Comparison of ENCODE assay signal across 1 cellular context in the genomic region with DNA sequence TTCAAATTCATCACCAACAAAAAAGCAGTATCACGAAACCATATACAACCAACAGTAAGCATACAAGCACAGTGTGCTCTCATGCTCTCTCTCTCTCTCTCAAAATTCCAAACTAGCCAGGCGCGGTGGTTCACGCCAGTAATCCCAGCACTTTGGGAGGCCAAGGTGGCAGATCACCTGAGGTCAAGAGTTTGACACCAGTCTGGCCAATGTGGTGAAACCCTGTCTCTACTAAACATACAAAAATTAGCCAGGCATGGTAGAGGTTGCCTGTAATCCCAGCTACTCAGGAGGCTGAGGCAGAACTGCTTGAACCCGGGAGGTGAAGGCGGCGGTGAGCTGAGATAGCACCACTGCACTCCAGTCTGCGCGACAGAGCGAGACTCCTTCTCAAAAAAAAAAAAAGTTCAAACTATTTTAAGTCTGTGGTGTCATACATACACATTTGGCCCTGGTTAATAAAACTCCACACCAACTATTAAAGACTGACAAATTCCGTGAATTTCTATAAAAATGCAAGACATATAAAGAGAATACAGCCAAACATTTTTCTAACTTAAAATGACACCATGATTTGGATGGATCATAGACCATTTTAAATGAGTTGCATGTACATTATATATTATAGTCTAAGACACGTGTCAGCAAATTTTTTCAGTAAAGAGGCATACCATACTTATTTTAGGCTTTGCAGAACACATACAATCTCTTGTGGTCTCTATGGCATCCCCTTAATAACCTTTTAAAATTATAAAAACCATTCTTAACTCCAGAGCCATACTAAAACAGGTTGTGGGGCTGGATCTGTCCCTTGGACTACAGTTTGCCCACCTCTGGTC.
TF ChIP-seq lines count a peak whose summit lies in the region.

No MANE protein-coding gene starts in this region.

TF ChIP-seq in K562, 482 proteins besides CTCF, POLR2A, EP300 and RAD21:
- TF ChIP-seq ETV1 (tag; conservative IDR thresholded peaks at IDR 0.05; ENCODE audit: low read depth) (no peak), PHTF2 (CRISPR knock-in tag; IDR thresholded peaks at IDR 0.05) (no peak), NFATC3 (IDR thresholded peaks at IDR 0.05) (no peak), MAFF (IDR thresholded peaks at IDR 0.05; ENCODE audit: low read length) (peak; percentile 21; the same call in 1 of the 2 replicates), TAF7 (tag; IDR thresholded peaks at IDR 0.05) (no peak), ZEB2 (IDR thresholded peaks at IDR 0.05) (no peak), HEY1 (CRISPR knock-in tag; IDR thresholded peaks at IDR 0.05; ENCODE audit: borderline replicate concordance) (no peak), SMAD2 (IDR thresholded peaks at IDR 0.05; ENCODE audit: low read depth, low read length) (no peak), ZNF316 (IDR thresholded peaks at IDR 0.05) (peak; percentile 76), BMI1 (IDR thresholded peaks at IDR 0.05; ENCODE audit: low read length) (no peak), MAFK (IDR thresholded peaks at IDR 0.05; ENCODE audit: low read length) (0 out of 2 replicates have a peak, but pooled peaks have one; percentile 46), NELFE (IDR thresholded peaks at IDR 0.05; ENCODE audit: insufficient read depth, insufficient read length) (no peak), TRIM24 (IDR thresholded peaks at IDR 0.05) (no peak), C11orf30 (IDR thresholded peaks at IDR 0.05; ENCODE audit: low read depth) (peak; percentile 64; the same call in 1 of the 2 replicates)
- TF ChIP-seq, protein P1, sequence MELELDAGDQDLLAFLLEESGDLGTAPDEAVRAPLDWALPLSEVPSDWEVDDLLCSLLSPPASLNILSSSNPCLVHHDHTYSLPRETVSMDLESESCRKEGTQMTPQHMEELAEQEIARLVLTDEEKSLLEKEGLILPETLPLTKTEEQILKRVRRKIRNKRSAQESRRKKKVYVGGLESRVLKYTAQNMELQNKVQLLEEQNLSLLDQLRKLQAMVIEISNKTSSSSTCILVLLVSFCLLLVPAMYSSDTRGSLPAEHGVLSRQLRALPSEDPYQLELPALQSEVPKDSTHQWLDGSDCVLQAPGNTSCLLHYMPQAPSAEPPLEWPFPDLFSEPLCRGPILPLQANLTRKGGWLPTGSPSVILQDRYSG (tag; conservative IDR thresholded peaks at IDR 0.05; ENCODE audit: low read depth) = no peak
- TF ChIP-seq, protein P2, sequence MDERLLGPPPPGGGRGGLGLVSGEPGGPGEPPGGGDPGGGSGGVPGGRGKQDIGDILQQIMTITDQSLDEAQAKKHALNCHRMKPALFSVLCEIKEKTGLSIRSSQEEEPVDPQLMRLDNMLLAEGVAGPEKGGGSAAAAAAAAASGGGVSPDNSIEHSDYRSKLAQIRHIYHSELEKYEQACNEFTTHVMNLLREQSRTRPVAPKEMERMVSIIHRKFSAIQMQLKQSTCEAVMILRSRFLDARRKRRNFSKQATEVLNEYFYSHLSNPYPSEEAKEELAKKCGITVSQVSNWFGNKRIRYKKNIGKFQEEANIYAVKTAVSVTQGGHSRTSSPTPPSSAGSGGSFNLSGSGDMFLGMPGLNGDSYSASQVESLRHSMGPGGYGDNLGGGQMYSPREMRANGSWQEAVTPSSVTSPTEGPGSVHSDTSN (CRISPR knock-in tag; IDR thresholded peaks at IDR 0.05; ENCODE audit: low read depth) = no peak
- TF ChIP-seq, protein P2 (tag; conservative IDR thresholded peaks at IDR 0.05; ENCODE audit: low read depth) = no peak
- TF ChIP-seq, protein P3, sequence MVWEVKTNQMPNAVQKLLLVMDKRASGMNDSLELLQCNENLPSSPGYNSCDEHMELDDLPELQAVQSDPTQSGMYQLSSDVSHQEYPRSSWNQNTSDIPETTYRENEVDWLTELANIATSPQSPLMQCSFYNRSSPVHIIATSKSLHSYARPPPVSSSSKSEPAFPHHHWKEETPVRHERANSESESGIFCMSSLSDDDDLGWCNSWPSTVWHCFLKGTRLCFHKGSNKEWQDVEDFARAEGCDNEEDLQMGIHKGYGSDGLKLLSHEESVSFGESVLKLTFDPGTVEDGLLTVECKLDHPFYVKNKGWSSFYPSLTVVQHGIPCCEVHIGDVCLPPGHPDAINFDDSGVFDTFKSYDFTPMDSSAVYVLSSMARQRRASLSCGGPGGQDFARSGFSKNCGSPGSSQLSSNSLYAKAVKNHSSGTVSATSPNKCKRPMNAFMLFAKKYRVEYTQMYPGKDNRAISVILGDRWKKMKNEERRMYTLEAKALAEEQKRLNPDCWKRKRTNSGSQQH (CRISPR knock-in tag; IDR thresholded peaks at IDR 0.05) = no peak
- TF ChIP-seq, protein P4, sequence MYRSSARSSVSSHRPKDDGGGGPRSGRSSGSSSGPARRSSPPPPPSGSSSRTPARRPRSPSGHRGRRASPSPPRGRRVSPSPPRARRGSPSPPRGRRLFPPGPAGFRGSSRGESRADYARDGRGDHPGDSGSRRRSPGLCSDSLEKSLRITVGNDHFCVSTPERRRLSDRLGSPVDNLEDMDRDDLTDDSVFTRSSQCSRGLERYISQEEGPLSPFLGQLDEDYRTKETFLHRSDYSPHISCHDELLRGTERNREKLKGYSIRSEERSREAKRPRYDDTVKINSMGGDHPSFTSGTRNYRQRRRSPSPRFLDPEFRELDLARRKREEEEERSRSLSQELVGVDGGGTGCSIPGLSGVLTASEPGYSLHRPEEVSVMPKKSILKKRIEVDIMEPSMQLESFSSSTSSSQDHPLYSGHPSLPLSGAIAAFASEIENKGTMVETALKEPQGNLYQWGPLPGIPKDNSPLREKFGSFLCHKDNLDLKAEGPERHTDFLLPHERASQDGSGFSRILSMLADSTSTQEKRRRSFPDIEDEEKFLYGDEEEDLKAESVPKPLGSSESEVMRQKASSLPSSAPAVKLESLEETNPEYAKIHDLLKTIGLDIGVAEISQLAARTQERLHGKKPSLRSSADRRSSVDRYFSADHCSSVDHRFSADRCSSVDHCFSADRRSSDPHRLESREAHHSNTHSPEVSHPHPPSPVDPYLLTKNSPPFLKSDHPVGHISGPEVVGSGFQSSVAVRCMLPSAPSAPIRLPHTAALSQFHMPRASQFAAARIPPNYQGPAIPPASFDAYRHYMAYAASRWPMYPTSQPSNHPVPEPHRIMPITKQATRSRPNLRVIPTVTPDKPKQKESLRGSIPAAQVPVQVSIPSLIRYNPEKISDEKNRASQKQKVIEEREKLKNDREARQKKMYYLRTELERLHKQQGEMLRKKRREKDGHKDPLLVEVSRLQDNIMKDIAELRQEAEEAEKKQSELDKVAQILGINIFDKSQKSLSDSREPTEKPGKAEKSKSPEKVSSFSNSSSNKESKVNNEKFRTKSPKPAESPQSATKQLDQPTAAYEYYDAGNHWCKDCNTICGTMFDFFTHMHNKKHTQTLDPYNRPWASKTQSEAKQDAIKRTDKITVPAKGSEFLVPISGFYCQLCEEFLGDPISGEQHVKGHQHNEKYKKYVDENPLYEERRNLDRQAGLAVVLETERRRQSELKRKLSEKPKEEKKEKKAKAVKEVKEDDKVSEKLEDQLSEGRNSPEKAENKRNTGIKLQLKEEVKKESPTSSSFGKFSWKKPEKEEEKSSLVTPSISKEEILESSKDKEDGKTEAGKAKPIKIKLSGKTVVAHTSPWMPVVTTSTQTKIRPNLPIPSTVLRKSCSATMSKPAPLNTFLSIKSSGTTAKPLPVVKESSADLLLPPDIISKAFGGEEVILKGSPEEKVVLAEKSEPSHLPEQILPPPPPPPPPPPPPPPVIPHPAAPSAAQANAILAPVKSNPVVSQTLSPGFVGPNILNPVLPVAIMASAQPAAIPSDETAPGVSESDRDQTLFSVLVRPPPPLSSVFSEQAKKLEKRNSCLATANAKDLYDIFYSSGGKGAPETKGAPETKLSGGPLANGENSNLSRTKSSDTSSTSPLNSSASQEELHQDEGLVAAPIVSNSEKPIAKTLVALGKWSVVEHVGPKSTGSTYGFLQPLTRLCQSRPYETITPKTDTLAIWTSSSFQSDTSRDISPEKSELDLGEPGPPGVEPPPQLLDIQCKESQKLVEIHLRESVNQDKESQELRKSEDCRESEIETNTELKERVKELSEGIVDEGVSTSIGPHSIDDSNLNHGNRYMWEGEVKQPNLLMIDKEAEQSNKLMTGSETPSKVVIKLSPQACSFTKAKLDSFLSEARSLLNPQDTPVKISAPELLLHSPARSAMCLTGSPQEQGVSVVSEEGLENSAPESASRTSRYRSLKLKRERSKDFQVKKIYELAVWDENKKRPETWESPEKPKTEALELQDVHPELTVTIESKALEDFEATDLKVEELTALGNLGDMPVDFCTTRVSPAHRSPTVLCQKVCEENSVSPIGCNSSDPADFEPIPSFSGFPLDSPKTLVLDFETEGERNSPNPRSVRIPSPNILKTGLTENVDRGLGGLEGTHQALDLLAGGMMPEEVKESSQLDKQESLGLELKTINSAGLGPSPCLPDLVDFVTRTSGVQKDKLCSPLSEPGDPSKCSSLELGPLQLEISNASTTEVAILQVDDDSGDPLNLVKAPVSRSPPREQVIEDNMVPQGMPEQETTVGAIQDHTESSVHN (IDR thresholded peaks at IDR 0.05; ENCODE audit: borderline replicate concordance in 1 of 2, low read depth in 1 of 2) = no peak
- TF ChIP-seq, protein P5, sequence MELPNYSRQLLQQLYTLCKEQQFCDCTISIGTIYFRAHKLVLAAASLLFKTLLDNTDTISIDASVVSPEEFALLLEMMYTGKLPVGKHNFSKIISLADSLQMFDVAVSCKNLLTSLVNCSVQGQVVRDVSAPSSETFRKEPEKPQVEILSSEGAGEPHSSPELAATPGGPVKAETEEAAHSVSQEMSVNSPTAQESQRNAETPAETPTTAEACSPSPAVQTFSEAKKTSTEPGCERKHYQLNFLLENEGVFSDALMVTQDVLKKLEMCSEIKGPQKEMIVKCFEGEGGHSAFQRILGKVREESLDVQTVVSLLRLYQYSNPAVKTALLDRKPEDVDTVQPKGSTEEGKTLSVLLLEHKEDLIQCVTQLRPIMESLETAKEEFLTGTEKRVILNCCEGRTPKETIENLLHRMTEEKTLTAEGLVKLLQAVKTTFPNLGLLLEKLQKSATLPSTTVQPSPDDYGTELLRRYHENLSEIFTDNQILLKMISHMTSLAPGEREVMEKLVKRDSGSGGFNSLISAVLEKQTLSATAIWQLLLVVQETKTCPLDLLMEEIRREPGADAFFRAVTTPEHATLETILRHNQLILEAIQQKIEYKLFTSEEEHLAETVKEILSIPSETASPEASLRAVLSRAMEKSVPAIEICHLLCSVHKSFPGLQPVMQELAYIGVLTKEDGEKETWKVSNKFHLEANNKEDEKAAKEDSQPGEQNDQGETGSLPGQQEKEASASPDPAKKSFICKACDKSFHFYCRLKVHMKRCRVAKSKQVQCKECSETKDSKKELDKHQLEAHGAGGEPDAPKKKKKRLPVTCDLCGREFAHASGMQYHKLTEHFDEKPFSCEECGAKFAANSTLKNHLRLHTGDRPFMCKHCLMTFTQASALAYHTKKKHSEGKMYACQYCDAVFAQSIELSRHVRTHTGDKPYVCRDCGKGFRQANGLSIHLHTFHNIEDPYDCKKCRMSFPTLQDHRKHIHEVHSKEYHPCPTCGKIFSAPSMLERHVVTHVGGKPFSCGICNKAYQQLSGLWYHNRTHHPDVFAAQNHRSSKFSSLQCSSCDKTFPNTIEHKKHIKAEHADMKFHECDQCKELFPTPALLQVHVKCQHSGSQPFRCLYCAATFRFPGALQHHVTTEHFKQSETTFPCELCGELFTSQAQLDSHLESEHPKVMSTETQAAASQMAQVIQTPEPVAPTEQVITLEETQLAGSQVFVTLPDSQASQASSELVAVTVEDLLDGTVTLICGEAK (IDR thresholded peaks at IDR 0.05) = no peak
- TF ChIP-seq, protein P5 (CRISPR knock-in tag; IDR thresholded peaks at IDR 0.05) = no peak
